In the genomic region with DNA sequence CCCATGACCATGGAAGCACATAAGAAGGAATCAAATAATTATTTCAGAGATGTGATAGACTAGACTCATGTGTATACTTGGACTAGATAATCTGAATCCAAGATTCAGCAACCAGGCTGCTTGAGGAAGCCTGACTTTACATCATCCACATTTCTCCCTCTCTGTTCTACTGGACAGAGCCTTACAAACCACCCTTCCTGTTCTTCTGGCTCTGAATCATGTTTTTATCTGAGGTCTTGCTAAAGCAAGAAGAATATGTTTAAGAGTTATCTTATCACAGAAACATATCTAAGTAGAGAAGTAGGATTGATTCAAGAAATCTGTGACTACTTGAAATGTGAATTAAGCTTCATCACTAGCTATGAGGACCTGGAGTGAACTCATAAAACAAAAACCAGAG, we compare ENCODE assay signal across 16 cellular contexts.
DNase-seq lines count a peak whose midpoint lies in the region; TF ChIP-seq lines count a peak whose summit lies in the region.
"Had no signal": no experiment of that assay in that cellular context is flagged by ENCODE, and none has a peak within 500 bp of the region (broad histone marks: within the 10 kb centered on the region; RNA-seq: fewer than 3 reads in every experiment).

No MANE protein-coding gene starts in this region.

- H3K36me3 Mint-ChIP-seq in nephron (ENCODE audit: low read depth): no peaks in the 10 kb centered on the region
- H3K36me3 Mint-ChIP-seq: CD4-positive, alpha-beta memory T cell had no signal

- peaks cover 30% of the 10 kb centered on the region for H3K4me1 Mint-ChIP-seq in nephron
- H3K4me1 Mint-ChIP-seq: CD4-positive, alpha-beta memory T cell had no signal

- no peak overlapping the region for H3K4me3 Mint-ChIP-seq in nephron
- H3K4me3 Mint-ChIP-seq: CD4-positive, alpha-beta memory T cell had no signal

- no peaks in the 10 kb centered on the region for H3K27me3 Mint-ChIP-seq in nephron (ENCODE audit: low read depth)

- DNase-seq in MV-4-11 (lab: John Stamatoyannopoulos, UW) (peak; percentile 19), brain microvascular endothelial cell (peak; percentile 20), esophagus muscularis mucosa (ENCODE audit: extremely low spot score) (peak; percentile 42), activated gamma-delta T cell (lab: John Stamatoyannopoulos, UW) (no peak), SJCRH30 (no peak), posterior cingulate gyrus (no peak), dorsolateral prefrontal cortex (no peak)
- DNase-seq: AML-193; CD4-positive, alpha-beta memory T cell; DMS 273 treated with DMSO at 0.1 percent for 48 hours; GM23248 had no signal

- no peaks in the 10 kb centered on the region for H3K36me3 ChIP-seq in brain microvascular endothelial cell (replicated peaks)
- H3K36me3 ChIP-seq in esophagus muscularis mucosa: no peaks in the 10 kb centered on the region
- H3K36me3 ChIP-seq in SJCRH30: no peaks in the 10 kb centered on the region
- H3K36me3 ChIP-seq: HAP-1 had no signal

- H3K4me1 ChIP-seq in esophagus muscularis mucosa: no peaks in the 10 kb centered on the region
- H3K4me1 ChIP-seq in SJCRH30: no peaks in the 10 kb centered on the region; the same call in 1 of the 2 replicates
- H3K4me1 ChIP-seq: A549 had no signal

- intact Hi-C loops in esophagus muscularis mucosa (cut with DNase I): no loop called here
- intact Hi-C loops in posterior cingulate gyrus (cut with DNase I): no loop called here
- intact Hi-C loops in dorsolateral prefrontal cortex (cut with DNase I): loop anchor here in 1 of 2 donors (10.0 kb wide), 1 partner anchor 55 kb away; no protein-coding TSS in a partner anchor

- TF ChIP-seq CTCF in brain microvascular endothelial cell (IDR thresholded peaks at IDR 0.05; ENCODE audit: low read depth, low read length, missing control alignments): no peak
- no peak for TF ChIP-seq CTCF in esophagus muscularis mucosa (IDR thresholded peaks at IDR 0.05)
- TF ChIP-seq CTCF in nephron (IDR thresholded peaks at IDR 0.05; ENCODE audit: unreplicated experiment in 3 of 3): no peak
- no peak for TF ChIP-seq CTCF in dorsolateral prefrontal cortex (IDR thresholded peaks at IDR 0.05 in 54 of 56, conservative IDR thresholded peaks at IDR 0.05 in 2 of 56; ENCODE audit: low read depth in 1 of 56, partially characterized antibody in 56 of 56)

- H3K27me3 ChIP-seq in brain microvascular endothelial cell (replicated peaks): no peaks in the 10 kb centered on the region
- no peaks in the 10 kb centered on the region for H3K27me3 ChIP-seq in esophagus muscularis mucosa
- no peaks in the 10 kb centered on the region for H3K27me3 ChIP-seq in SJCRH30
- no peaks in the 10 kb centered on the region for H3K27me3 ChIP-seq in dorsolateral prefrontal cortex

- H3K9me3 Mint-ChIP-seq in nephron: peaks cover 19% of the 10 kb centered on the region

- H3K4me3 ChIP-seq in brain microvascular endothelial cell (ENCODE audit: low read depth, low read length): no peak overlapping the region
- H3K4me3 ChIP-seq in esophagus muscularis mucosa: no peak overlapping the region
- no peak overlapping the region for H3K4me3 ChIP-seq in SJCRH30
- no peak overlapping the region for H3K4me3 ChIP-seq in dorsolateral prefrontal cortex
- H3K4me3 ChIP-seq: A549, GM23248, HAP-1 had no signal

- in situ Hi-C loops in brain microvascular endothelial cell (cut with HindIII; ENCODE audit: low pct_ligation_motif_present, low sequenced_read_pairs): no loop called here

- H3K9me3 ChIP-seq in esophagus muscularis mucosa (no peaks in the 10 kb centered on the region), SJCRH30 (replicated peaks) (no peaks in the 10 kb centered on the region)
- H3K9me3 ChIP-seq: A549, HAP-1 had no signal

- no peak for TF ChIP-seq POLR2A in esophagus muscularis mucosa (IDR thresholded peaks at IDR 0.05; ENCODE audit: low read depth)

- peak overlapping the region in 2 of 3 experiments; percentile 70 to 86 for H3K27ac Mint-ChIP-seq in nephron
- H3K27ac Mint-ChIP-seq: CD4-positive, alpha-beta memory T cell had no signal

- H3K27ac ChIP-seq in brain microvascular endothelial cell (no peak overlapping the region), esophagus muscularis mucosa (replicated peaks in 1 of 4) (no peak overlapping the region), SJCRH30 (no peak overlapping the region), dorsolateral prefrontal cortex (no peak overlapping the region)
- H3K27ac ChIP-seq: 22Rv1, A549, C4-2B, GM23248 had no signal

- no peak for TF ChIP-seq EP300 in esophagus muscularis mucosa (IDR thresholded peaks at IDR 0.05)

Comparison
In these comparisons a context has a peak if more than half of its experiments do, and no peak if none do; other contexts are left out.
1. DNase-seq: peak in MV-4-11 (single experiment), brain microvascular endothelial cell (single experiment) and esophagus muscularis mucosa (single experiment); none in activated gamma-delta T cell (single experiment), SJCRH30 (0 of 2), posterior cingulate gyrus (0 of 10) and dorsolateral prefrontal cortex (0 of 10).